ENCODE assay signal across 10 cellular contexts in genomic region chr21:29640233-29640554, GRCh38.
DNase-seq lines count a peak whose midpoint lies in the region; ATAC-seq and TF ChIP-seq lines count a peak whose summit lies in the region.
"Had no signal": no experiment of that assay in that cellular context is flagged by ENCODE, and none has a peak within 500 bp of the region (broad histone marks: within the 10 kb centered on the region; RNA-seq: fewer than 3 reads in every experiment).

No MANE protein-coding gene starts in this region.

- no peak for TF ChIP-seq CTCF in foreskin keratinocyte (conservative IDR thresholded peaks at IDR 0.05)

- ATAC-seq in GM18870 (IDR thresholded peaks at IDR 0.05; ENCODE audit: unreplicated experiment) (peak; percentile 49), GM21737 (IDR thresholded peaks at IDR 0.05; ENCODE audit: unreplicated experiment) (peak; percentile 59), HG03460 (IDR thresholded peaks at IDR 0.05; ENCODE audit: unreplicated experiment) (peak; percentile 66), memory B cell (ENCODE audit: low read depth) (peak; percentile 76), foreskin keratinocyte (no peak)
- ATAC-seq: natural killer cell treated with Interleukin-12 subunit alpha and Interleukin-12 subunit beta and Interleukin-15 and Interleukin-18, amount 100 ng/mL, for 72 hours had no signal

- H3K27me3 ChIP-seq in foreskin keratinocyte: no peaks in the 10 kb centered on the region

- H3K27me3 Mint-ChIP-seq in memory B cell: no peaks in the 10 kb centered on the region
- H3K27me3 Mint-ChIP-seq: natural killer cell treated with Interleukin-12 subunit alpha and Interleukin-12 subunit beta and Interleukin-15 and Interleukin-18, amount 100 ng/mL, for 72 hours had no signal

- H3K9me3 Mint-ChIP-seq in memory B cell: peaks cover 4% of the 10 kb centered on the region

- peaks cover 3% of the 10 kb centered on the region for H3K36me3 Mint-ChIP-seq in memory B cell
- H3K36me3 Mint-ChIP-seq: natural killer cell treated with Interleukin-12 subunit alpha and Interleukin-12 subunit beta and Interleukin-15 and Interleukin-18, amount 100 ng/mL, for 72 hours had no signal

- H3K27ac ChIP-seq in foreskin keratinocyte: no peak overlapping the region

- H3K27ac Mint-ChIP-seq in memory B cell: peak overlapping the region; percentile 80
- H3K27ac Mint-ChIP-seq: natural killer cell treated with Interleukin-12 subunit alpha and Interleukin-12 subunit beta and Interleukin-15 and Interleukin-18, amount 100 ng/mL, for 72 hours had no signal

- no peaks in the 10 kb centered on the region for H3K4me1 ChIP-seq in foreskin keratinocyte

- peaks cover 28% of the 10 kb centered on the region for H3K4me1 Mint-ChIP-seq in memory B cell

- H3K4me3 Mint-ChIP-seq in memory B cell: peak overlapping the region; percentile 22
- H3K4me3 Mint-ChIP-seq: natural killer cell treated with Interleukin-12 subunit alpha and Interleukin-12 subunit beta and Interleukin-15 and Interleukin-18, amount 100 ng/mL, for 72 hours had no signal

- no peak for DNase-seq in memory B cell (ENCODE audit: low spot score in 2 of 2)
- no peak for DNase-seq in NCI-H82 (lab: John Stamatoyannopoulos, UW)
- DNase-seq in glomerular visceral epithelial cell (ENCODE audit: extremely low spot score): no peak
- no peak for DNase-seq in foreskin keratinocyte
- DNase-seq: caudate nucleus, islet precursor cell had no signal
